Comparison of ENCODE assay signal across 21 cellular contexts in genomic region chr2:223528036-223528435, GRCh38.
DNase-seq lines count a peak whose midpoint lies in the region; TF ChIP-seq lines count a peak whose summit lies in the region.
"Had no signal": no experiment of that assay in that cellular context is flagged by ENCODE, and none has a peak within 500 bp of the region (broad histone marks: within the 10 kb centered on the region; RNA-seq: fewer than 3 reads in every experiment).

No MANE protein-coding gene starts in this region.

- no peak overlapping the region for H3K14ac ChIP-seq in neuronal stem cell (ENCODE audit: low read length)

- peaks cover 15% of the 10 kb centered on the region for H3F3A ChIP-seq in GM23248 (ENCODE audit: insufficient read depth)

- CTCF ChIA-PET in A673 (lab: Charles Lee) = interaction anchor here (0.6 kb wide), 2 partner anchors 55 to 74 kb away, joined by 4 to 6 read pairs; no protein-coding TSS in a partner anchor

- WGBS in GM23248 (ENCODE audit: low coverage in 1 of 2, low lambda C conversion rate in 2 of 2, missing lambda C conversion rate in 2 of 2), 2 experiments = 2% methylated on average over 5 of the region's 5 CpGs
- no CpG with 5 or more reads among the region's 5 CpGs for WGBS in neuronal stem cell (ENCODE audit: extremely low coverage in 2 of 2, insufficient read length in 2 of 2, insufficient replicate concordance in 1 of 2), 2 donors

- H4K91ac ChIP-seq in neuronal stem cell (ENCODE audit: low read depth, low read length, poor library complexity) = no peak overlapping the region

- H3K9me3 ChIP-seq in A673 (ENCODE audit: low read depth, low read length, poor library complexity, severe bottlenecking) (no peaks in the 10 kb centered on the region), GM23248 (ENCODE audit: low read depth) (no peaks in the 10 kb centered on the region), neuronal stem cell (replicated peaks in 1 of 2; ENCODE audit: control insufficient read depth in 2 of 2, insufficient read depth in 1 of 2, low read depth in 1 of 2, low read length in 2 of 2) (peaks cover 0 to 5% of the 10 kb centered on the region in 2 donors)
- H3K9me3 ChIP-seq: A549, Peyer's patch, prostate gland, upper lobe of left lung had no signal

- no peaks in the 10 kb centered on the region for H3K79me2 ChIP-seq in GM23248 (ENCODE audit: insufficient read depth)

- no peaks in the 10 kb centered on the region for H4K20me1 ChIP-seq in GM23248 (ENCODE audit: insufficient read depth)

- H3K18ac ChIP-seq in neuronal stem cell (ENCODE audit: low read length) = no peak overlapping the region

- in situ Hi-C loops in GM23248 (cut with MboI) = no loop called here
- in situ Hi-C loops in astrocyte of the cerebellum (cut with HindIII; ENCODE audit: low sequenced_read_pairs) = no loop called here

- H3K9me2 ChIP-seq in GM23248 (ENCODE audit: insufficient read depth) = no peaks in the 10 kb centered on the region

- DNase-seq in A673 (ENCODE audit: low spot score) (peak; percentile 70), GM23248 (peak; percentile 90), astrocyte of the cerebellum (ENCODE audit: low read depth) (peak; percentile 28), iris pigment epithelial cell (ENCODE audit: low read depth) (peak; percentile 45), NCI-H748 treated with DMSO at 0.1 percent for 48 hours (lab: John Stamatoyannopoulos, UW) (no peak), neuronal stem cell (ENCODE audit: low spot score) (no peak), LoVo (ENCODE audit: low spot score) (no peak)
- DNase-seq in activated CD4-positive, CD25-positive, alpha-beta regulatory T cell treated with anti-CD3 and anti-CD28 coated beads, Interleukin-2, amount 50 U/mL, for 72 hours = no peak
- DNase-seq: activated CD4-positive, alpha-beta T cell treated with anti-CD3 and anti-CD28 coated beads, Interleukin-2, amount 50 U/mL, for 4 hours; activated naive CD8-positive, alpha-beta T cell treated with anti-CD3 and anti-CD28 coated beads for 36 hours; activated T-cell treated with anti-CD3 and anti-CD28 coated beads, Interleukin-2, amount 50 U/mL, for 4 hours; central memory CD4-positive, alpha-beta T cell; effector CD8-positive, alpha-beta T cell; naive thymus-derived CD4-positive, alpha-beta T cell; NCI-H2081 treated with DMSO at 0.1 percent for 48 hours; NCI-H526 treated with DMSO at 0.1 percent for 48 hours; Peyer's patch; stimulated activated naive CD4-positive, alpha-beta T cell treated with Interleukin-2 at 50 U/mL for 16 hours; upper lobe of left lung had no signal

- POLR2A ChIA-PET in A673 (lab: Charles Lee; ENCODE audit: low non-redundant PET) = no interaction called here

- no peak overlapping the region for H3K27ac ChIP-seq in A673 (ENCODE audit: low read depth, low read length, poor library complexity, severe bottlenecking)
- no peak overlapping the region for H3K27ac ChIP-seq in GM23248
- no peak overlapping the region for H3K27ac ChIP-seq in neuronal stem cell (replicated peaks; ENCODE audit: low read length)
- H3K27ac ChIP-seq: A549, Peyer's patch, prostate gland, upper lobe of left lung had no signal

- H3K4me2 ChIP-seq in GM23248 (ENCODE audit: unreplicated experiment) (no peak overlapping the region), neuronal stem cell (ENCODE audit: insufficient read depth, low read length, poor library complexity, severe bottlenecking) (no peak overlapping the region)
- H3K4me2 ChIP-seq: A549 had no signal

- H3K9ac ChIP-seq in GM23248 (no peak overlapping the region), neuronal stem cell (ENCODE audit: low read depth, low read length, poor library complexity) (no peak overlapping the region)

- H2BK5ac ChIP-seq in neuronal stem cell (ENCODE audit: low read length) = no peak overlapping the region

- H3K27me3 ChIP-seq in A673 (replicated peaks; ENCODE audit: insufficient read depth, low read depth, low read length, poor library complexity) = no peaks in the 10 kb centered on the region
- no peaks in the 10 kb centered on the region for H3K27me3 ChIP-seq in GM23248 (replicated peaks; ENCODE audit: insufficient read depth)
- H3K27me3 ChIP-seq in neuronal stem cell (ENCODE audit: control insufficient read depth in 3 of 3, insufficient read depth in 3 of 3, low read depth in 1 of 3, low read length in 3 of 3) = no peaks in the 10 kb centered on the region
- H3K27me3 ChIP-seq: Peyer's patch, upper lobe of left lung had no signal

- H2AK5ac ChIP-seq in neuronal stem cell (ENCODE audit: low read depth, low read length) = no peak overlapping the region

- TF ChIP-seq CTCF in A673 (conservative IDR thresholded peaks at IDR 0.05; ENCODE audit: low read depth, low read length) (no peak), astrocyte of the cerebellum (IDR thresholded peaks at IDR 0.05; ENCODE audit: low read depth, low read length, missing control alignments) (no peak)

- H3K4me1 ChIP-seq in A673 (ENCODE audit: insufficient read depth, low read length, poor library complexity, severe bottlenecking) (peaks cover 9% of the 10 kb centered on the region), GM23248 (ENCODE audit: insufficient read depth) (peaks cover 18% of the 10 kb centered on the region), neuronal stem cell (ENCODE audit: control insufficient read depth in 2 of 2, insufficient read depth in 1 of 2, low read depth in 1 of 2, low read length in 2 of 2) (peaks cover 0 to 3% of the 10 kb centered on the region in 2 donors)
- H3K4me1 ChIP-seq: Peyer's patch, prostate gland, upper lobe of left lung had no signal

- no peak overlapping the region for H4K8ac ChIP-seq in neuronal stem cell (ENCODE audit: low read depth, low read length)

- H2BK120ac ChIP-seq in neuronal stem cell (ENCODE audit: low read depth, low read length) = no peak overlapping the region

- no TSS peak for BruUV-seq in A673 (replicated peaks; lab: Mats Ljungman, UMichigan)

- no peak overlapping the region for H2AFZ ChIP-seq in GM23248
- H2AFZ ChIP-seq in neuronal stem cell (ENCODE audit: low read length) = no peak overlapping the region

- no peak overlapping the region for H2BK12ac ChIP-seq in neuronal stem cell (ENCODE audit: low read length)

- H3K4ac ChIP-seq in neuronal stem cell (ENCODE audit: low read length) = no peak overlapping the region

- H3K36me3 ChIP-seq in A673 (ENCODE audit: insufficient read depth, low read length, poor library complexity, severe bottlenecking) (no peaks in the 10 kb centered on the region), GM23248 (ENCODE audit: low read depth) (no peaks in the 10 kb centered on the region), neuronal stem cell (replicated peaks in 1 of 2; ENCODE audit: control insufficient read depth in 2 of 2, insufficient read depth in 2 of 2, low read length in 2 of 2) (no peaks in the 10 kb centered on the region)
- H3K36me3 ChIP-seq: Peyer's patch, prostate gland, upper lobe of left lung had no signal

- H3K4me3 ChIP-seq in A673 (ENCODE audit: low read depth, low read length, poor library complexity, severe bottlenecking) (no peak overlapping the region), GM23248 (no peak overlapping the region), astrocyte of the cerebellum (ENCODE audit: low read depth, low read length) (no peak overlapping the region), neuronal stem cell (ENCODE audit: low read length in 2 of 2) (no peak overlapping the region)
- H3K4me3 ChIP-seq: A549, Peyer's patch, prostate gland, upper lobe of left lung had no signal

- no peak overlapping the region for H3K23ac ChIP-seq in neuronal stem cell (ENCODE audit: low read depth, low read length, poor library complexity)

- intact Hi-C loops in A673 (cut with micrococcal nuclease; ENCODE audit: unreplicated experiment) = no loop called here

- H2BK15ac ChIP-seq in neuronal stem cell (ENCODE audit: low read length) = no peak overlapping the region

- H3K79me1 ChIP-seq in neuronal stem cell (ENCODE audit: low read depth, low read length) = no peaks in the 10 kb centered on the region

Comparison
In these comparisons a context has a peak if more than half of its experiments do, and no peak if none do; other contexts are left out.
1. DNase-seq: peak in A673 (single experiment), GM23248 (single experiment), astrocyte of the cerebellum (single experiment) and iris pigment epithelial cell (single experiment); none in NCI-H748 treated with DMSO at 0.1 percent for 48 hours (single experiment), neuronal stem cell (single experiment), LoVo (single experiment) and activated CD4-positive, CD25-positive, alpha-beta regulatory T cell treated with anti-CD3 and anti-CD28 coated beads, Interleukin-2, amount 50 U/mL, for 72 hours (single experiment).